Comparison of ENCODE assay signal across 11 cellular contexts in the genomic region with DNA sequence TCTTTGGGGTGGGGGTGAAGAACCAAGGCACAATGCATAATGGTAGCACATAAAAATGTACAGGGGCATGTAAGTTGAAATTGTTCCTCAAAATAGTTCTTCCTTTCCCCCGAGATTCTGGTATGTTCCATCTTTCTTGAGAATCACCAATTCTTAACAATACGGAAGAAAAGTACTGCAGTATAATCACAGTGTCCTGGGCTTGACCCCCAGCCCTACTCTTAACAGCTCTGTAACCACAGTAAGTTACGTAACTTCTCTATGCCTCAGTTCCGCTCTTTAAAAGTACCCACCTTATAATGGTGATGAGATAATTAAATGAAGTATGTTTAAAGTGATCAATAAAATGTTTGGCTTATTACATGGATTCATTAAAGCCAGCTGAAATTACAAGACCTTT.
"Had no signal": no experiment of that assay in that cellular context is flagged by ENCODE, and none has a peak within 500 bp of the region (broad histone marks: within the 10 kb centered on the region; RNA-seq: fewer than 3 reads in every experiment).

No MANE protein-coding gene starts in this region.

- ATAC-seq: activated CD8-positive, alpha-beta T cell treated with anti-CD3 and anti-CD28 coated beads, Interleukin-2, amount 10 ng/mL, durations not matched to agents 7 days and 5 days; left cardiac atrium; sciatic nerve had no signal

- H3K27me3 ChIP-seq: adrenal gland had no signal

- H3K4me3 ChIP-seq: adrenal gland, lower lobe of right lung, thoracic aorta had no signal

- DNase-seq: activated CD4-positive, alpha-beta T cell treated with anti-CD3 and anti-CD28 coated beads, Interleukin-2, amount 10 ng/mL, durations not matched to agents 24 days and 14 days; activated CD4-positive, CD25-positive, alpha-beta regulatory T cell; activated CD8-positive, alpha-beta memory T cell treated with anti-CD3 and anti-CD28 coated beads, Interleukin-2, amount 50 U/mL, for 4 hours; activated CD8-positive, alpha-beta T cell treated with anti-CD3 and anti-CD28 coated beads, Interleukin-2, amount 10 ng/mL, durations not matched to agents 7 days and 5 days; activated effector memory CD4-positive, alpha-beta T cell treated with anti-CD3 and anti-CD28 coated beads, Interleukin-2, amount 50 U/mL, for 16 hours; activated T-cell treated with anti-CD3 and anti-CD28 coated beads, Interleukin-2, amount 50 U/mL, for 48 hours; left cardiac atrium; lower lobe of right lung had no signal

- H3K9me3 ChIP-seq: adrenal gland, lower lobe of right lung, thoracic aorta had no signal

- H3K36me3 ChIP-seq: adrenal gland, lower lobe of right lung, thoracic aorta had no signal

- H3K27ac ChIP-seq: adrenal gland, lower lobe of right lung, thoracic aorta had no signal
